In the genomic region with DNA sequence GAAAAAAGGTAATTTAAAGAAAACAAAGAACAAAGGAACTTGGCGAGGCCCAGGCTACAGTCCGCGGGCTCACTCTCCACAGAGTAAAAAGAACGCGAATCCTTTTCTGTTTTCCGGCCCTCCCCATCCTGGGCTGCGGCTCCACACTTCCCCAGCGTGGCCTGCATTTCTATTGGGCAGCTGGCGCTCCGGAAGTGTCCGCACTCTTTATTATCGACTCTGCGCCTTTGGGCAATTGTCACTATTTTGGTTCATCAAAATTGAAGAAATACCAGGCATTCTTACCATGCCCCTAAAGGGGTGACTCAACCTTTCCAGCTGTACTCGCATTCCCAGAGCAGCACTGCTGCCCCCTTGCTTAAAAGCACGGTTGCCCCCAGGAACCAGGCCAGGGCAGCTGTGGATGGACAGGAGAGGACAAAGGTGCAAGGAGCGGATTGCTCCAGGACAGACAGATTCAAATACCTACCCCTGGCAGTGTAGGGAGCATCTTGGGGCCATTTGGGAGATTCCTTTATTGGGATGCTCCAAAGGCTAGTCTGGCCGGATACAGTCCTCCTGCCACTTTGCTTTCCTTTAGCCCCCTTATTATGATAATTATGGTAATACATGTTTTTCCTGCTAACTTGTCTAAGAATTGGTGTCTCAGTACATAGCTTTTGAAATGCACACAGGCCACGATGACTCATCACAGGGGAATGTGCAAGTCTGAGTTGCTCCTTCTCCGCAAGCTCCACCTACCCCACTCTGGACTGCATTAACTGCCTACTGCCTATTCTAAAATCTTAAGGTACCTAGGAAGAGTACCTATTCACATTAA, we compare ENCODE assay signal across 1 cellular context.
TF ChIP-seq lines count a peak whose summit lies in the region.

No MANE protein-coding gene starts in this region.

TF ChIP-seq in H1, 55 proteins besides CTCF, POLR2A, EP300 and RAD21 (continues in another document):
- no peak for TF ChIP-seq SIX5 (IDR thresholded peaks at IDR 0.05; ENCODE audit: low read depth, low read length)
- TF ChIP-seq SIRT6 (IDR thresholded peaks at IDR 0.05; ENCODE audit: low read length): no peak
- TF ChIP-seq SAP30 (IDR thresholded peaks at IDR 0.05; ENCODE audit: insufficient read depth, insufficient replicate concordance, low read length): no peak
- no peak for TF ChIP-seq TAF7 (optimal IDR thresholded peaks at IDR 0.05; ENCODE audit: borderline replicate concordance, low read depth, low read length)
- TF ChIP-seq RXRA (IDR thresholded peaks at IDR 0.05; ENCODE audit: insufficient read depth, low read depth, low read length): no peak
- peak; percentile 98 for TF ChIP-seq JUN (IDR thresholded peaks at IDR 0.05; ENCODE audit: low read depth, low read length)
- TF ChIP-seq BACH1 (IDR thresholded peaks at IDR 0.05; ENCODE audit: low read length): peak; percentile 32; the same call in 1 of the 2 replicates
- no peak for TF ChIP-seq TBP (IDR thresholded peaks at IDR 0.05; ENCODE audit: low read depth, low read length)
- TF ChIP-seq ZNF274 (IDR thresholded peaks at IDR 0.05; ENCODE audit: borderline replicate concordance, extremely low read depth, low read length): no peak
- 0 out of 2 replicates have a peak, but pooled peaks have one; percentile 14 for TF ChIP-seq POLR2AphosphoS5 (IDR thresholded peaks at IDR 0.05; ENCODE audit: low read depth, low read length)
- peak; percentile 58; the same call in 1 of the 2 replicates for TF ChIP-seq SP1 (IDR thresholded peaks at IDR 0.05; ENCODE audit: low read depth, low read length)
- TF ChIP-seq SUZ12 (IDR thresholded peaks at IDR 0.05; ENCODE audit: low read length): no peak
- no peak for TF ChIP-seq KDM5A (IDR thresholded peaks at IDR 0.05; ENCODE audit: low read length)
- TF ChIP-seq CREB1 (IDR thresholded peaks at IDR 0.05): no peak
- 0 out of 2 replicates have a peak, but pooled peaks have one; percentile 25 for TF ChIP-seq POU5F1 (IDR thresholded peaks at IDR 0.05; ENCODE audit: low read depth, low read length)
- TF ChIP-seq CBX8 (IDR thresholded peaks at IDR 0.05; ENCODE audit: borderline replicate concordance, low read depth, low read length): no peak
- TF ChIP-seq, protein P1, sequence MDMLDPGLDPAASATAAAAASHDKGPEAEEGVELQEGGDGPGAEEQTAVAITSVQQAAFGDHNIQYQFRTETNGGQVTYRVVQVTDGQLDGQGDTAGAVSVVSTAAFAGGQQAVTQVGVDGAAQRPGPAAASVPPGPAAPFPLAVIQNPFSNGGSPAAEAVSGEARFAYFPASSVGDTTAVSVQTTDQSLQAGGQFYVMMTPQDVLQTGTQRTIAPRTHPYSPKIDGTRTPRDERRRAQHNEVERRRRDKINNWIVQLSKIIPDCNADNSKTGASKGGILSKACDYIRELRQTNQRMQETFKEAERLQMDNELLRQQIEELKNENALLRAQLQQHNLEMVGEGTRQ (IDR thresholded peaks at IDR 0.05; ENCODE audit: low read length): no peak
- peak; percentile 55 for TF ChIP-seq ASH2L (IDR thresholded peaks at IDR 0.05; ENCODE audit: low read length)
- TF ChIP-seq CHD1 (IDR thresholded peaks at IDR 0.05; ENCODE audit: low read depth, low read length): no peak; the same call in 1 of the 2 replicates
- TF ChIP-seq, protein P2, sequence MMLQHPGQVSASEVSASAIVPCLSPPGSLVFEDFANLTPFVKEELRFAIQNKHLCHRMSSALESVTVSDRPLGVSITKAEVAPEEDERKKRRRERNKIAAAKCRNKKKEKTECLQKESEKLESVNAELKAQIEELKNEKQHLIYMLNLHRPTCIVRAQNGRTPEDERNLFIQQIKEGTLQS (IDR thresholded peaks at IDR 0.05; ENCODE audit: insufficient read depth, low read depth, low read length): peak; percentile 73
- no peak for TF ChIP-seq BRCA1 (IDR thresholded peaks at IDR 0.05; ENCODE audit: low read depth, low read length)
- no peak for TF ChIP-seq GTF2F1 (IDR thresholded peaks at IDR 0.05; ENCODE audit: borderline replicate concordance, low read depth, low read length)
- 0 out of 2 replicates have a peak, but pooled peaks have one; percentile 45 for TF ChIP-seq TCF12 (IDR thresholded peaks at IDR 0.05; ENCODE audit: low read depth, low read length)
- no peak for TF ChIP-seq RFX5 (IDR thresholded peaks at IDR 0.05; ENCODE audit: borderline replicate concordance, low read depth, low read length)
- TF ChIP-seq, protein P3, sequence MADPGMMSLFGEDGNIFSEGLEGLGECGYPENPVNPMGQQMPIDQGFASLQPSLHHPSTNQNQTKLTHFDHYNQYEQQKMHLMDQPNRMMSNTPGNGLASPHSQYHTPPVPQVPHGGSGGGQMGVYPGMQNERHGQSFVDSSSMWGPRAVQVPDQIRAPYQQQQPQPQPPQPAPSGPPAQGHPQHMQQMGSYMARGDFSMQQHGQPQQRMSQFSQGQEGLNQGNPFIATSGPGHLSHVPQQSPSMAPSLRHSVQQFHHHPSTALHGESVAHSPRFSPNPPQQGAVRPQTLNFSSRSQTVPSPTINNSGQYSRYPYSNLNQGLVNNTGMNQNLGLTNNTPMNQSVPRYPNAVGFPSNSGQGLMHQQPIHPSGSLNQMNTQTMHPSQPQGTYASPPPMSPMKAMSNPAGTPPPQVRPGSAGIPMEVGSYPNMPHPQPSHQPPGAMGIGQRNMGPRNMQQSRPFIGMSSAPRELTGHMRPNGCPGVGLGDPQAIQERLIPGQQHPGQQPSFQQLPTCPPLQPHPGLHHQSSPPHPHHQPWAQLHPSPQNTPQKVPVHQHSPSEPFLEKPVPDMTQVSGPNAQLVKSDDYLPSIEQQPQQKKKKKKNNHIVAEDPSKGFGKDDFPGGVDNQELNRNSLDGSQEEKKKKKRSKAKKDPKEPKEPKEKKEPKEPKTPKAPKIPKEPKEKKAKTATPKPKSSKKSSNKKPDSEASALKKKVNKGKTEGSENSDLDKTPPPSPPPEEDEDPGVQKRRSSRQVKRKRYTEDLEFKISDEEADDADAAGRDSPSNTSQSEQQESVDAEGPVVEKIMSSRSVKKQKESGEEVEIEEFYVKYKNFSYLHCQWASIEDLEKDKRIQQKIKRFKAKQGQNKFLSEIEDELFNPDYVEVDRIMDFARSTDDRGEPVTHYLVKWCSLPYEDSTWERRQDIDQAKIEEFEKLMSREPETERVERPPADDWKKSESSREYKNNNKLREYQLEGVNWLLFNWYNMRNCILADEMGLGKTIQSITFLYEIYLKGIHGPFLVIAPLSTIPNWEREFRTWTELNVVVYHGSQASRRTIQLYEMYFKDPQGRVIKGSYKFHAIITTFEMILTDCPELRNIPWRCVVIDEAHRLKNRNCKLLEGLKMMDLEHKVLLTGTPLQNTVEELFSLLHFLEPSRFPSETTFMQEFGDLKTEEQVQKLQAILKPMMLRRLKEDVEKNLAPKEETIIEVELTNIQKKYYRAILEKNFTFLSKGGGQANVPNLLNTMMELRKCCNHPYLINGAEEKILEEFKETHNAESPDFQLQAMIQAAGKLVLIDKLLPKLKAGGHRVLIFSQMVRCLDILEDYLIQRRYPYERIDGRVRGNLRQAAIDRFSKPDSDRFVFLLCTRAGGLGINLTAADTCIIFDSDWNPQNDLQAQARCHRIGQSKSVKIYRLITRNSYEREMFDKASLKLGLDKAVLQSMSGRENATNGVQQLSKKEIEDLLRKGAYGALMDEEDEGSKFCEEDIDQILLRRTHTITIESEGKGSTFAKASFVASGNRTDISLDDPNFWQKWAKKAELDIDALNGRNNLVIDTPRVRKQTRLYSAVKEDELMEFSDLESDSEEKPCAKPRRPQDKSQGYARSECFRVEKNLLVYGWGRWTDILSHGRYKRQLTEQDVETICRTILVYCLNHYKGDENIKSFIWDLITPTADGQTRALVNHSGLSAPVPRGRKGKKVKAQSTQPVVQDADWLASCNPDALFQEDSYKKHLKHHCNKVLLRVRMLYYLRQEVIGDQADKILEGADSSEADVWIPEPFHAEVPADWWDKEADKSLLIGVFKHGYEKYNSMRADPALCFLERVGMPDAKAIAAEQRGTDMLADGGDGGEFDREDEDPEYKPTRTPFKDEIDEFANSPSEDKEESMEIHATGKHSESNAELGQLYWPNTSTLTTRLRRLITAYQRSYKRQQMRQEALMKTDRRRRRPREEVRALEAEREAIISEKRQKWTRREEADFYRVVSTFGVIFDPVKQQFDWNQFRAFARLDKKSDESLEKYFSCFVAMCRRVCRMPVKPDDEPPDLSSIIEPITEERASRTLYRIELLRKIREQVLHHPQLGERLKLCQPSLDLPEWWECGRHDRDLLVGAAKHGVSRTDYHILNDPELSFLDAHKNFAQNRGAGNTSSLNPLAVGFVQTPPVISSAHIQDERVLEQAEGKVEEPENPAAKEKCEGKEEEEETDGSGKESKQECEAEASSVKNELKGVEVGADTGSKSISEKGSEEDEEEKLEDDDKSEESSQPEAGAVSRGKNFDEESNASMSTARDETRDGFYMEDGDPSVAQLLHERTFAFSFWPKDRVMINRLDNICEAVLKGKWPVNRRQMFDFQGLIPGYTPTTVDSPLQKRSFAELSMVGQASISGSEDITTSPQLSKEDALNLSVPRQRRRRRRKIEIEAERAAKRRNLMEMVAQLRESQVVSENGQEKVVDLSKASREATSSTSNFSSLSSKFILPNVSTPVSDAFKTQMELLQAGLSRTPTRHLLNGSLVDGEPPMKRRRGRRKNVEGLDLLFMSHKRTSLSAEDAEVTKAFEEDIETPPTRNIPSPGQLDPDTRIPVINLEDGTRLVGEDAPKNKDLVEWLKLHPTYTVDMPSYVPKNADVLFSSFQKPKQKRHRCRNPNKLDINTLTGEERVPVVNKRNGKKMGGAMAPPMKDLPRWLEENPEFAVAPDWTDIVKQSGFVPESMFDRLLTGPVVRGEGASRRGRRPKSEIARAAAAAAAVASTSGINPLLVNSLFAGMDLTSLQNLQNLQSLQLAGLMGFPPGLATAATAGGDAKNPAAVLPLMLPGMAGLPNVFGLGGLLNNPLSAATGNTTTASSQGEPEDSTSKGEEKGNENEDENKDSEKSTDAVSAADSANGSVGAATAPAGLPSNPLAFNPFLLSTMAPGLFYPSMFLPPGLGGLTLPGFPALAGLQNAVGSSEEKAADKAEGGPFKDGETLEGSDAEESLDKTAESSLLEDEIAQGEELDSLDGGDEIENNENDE (IDR thresholded peaks at IDR 0.05; ENCODE audit: insufficient replicate concordance, low read length): peak; percentile 90
- no peak for TF ChIP-seq SP2 (IDR thresholded peaks at IDR 0.05; ENCODE audit: low read length)
- peak; percentile 64 for TF ChIP-seq NANOG (IDR thresholded peaks at IDR 0.05; ENCODE audit: insufficient read depth, low read depth, low read length, poor library complexity, severe bottlenecking)
- TF ChIP-seq, protein P4, sequence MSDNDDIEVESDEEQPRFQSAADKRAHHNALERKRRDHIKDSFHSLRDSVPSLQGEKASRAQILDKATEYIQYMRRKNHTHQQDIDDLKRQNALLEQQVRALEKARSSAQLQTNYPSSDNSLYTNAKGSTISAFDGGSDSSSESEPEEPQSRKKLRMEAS (IDR thresholded peaks at IDR 0.05): no peak
- TF ChIP-seq TEAD4 (IDR thresholded peaks at IDR 0.05; ENCODE audit: low read depth, low read length): peak; percentile 97
- TF ChIP-seq, protein P5, sequence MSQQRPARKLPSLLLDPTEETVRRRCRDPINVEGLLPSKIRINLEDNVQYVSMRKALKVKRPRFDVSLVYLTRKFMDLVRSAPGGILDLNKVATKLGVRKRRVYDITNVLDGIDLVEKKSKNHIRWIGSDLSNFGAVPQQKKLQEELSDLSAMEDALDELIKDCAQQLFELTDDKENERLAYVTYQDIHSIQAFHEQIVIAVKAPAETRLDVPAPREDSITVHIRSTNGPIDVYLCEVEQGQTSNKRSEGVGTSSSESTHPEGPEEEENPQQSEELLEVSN (IDR thresholded peaks at IDR 0.05): no peak
- TF ChIP-seq TAF1 (IDR thresholded peaks at IDR 0.05; ENCODE audit: low read depth, low read length): peak; percentile 48; the same call in 1 of the 2 replicates
- TF ChIP-seq CHD2 (IDR thresholded peaks at IDR 0.05; ENCODE audit: low read length): no peak
- no peak for TF ChIP-seq BCL11A (IDR thresholded peaks at IDR 0.05; ENCODE audit: low read depth in 2 of 2, low read length in 2 of 2)
- no peak for TF ChIP-seq KDM4A (IDR thresholded peaks at IDR 0.05; ENCODE audit: low read depth, low read length, severe bottlenecking)
- TF ChIP-seq PHF8 (conservative IDR thresholded peaks at IDR 0.05; ENCODE audit: low read depth, low read length): 0 out of 2 replicates have a peak, but pooled peaks have one; percentile 2
- peak; percentile 89 for TF ChIP-seq CTBP2 (IDR thresholded peaks at IDR 0.05; ENCODE audit: borderline replicate concordance, insufficient read depth, insufficient read length, low read length)
- no peak for TF ChIP-seq RNF2 (IDR thresholded peaks at IDR 0.05; ENCODE audit: borderline replicate concordance, low read depth, low read length, missing control alignments, poor library complexity, severe bottlenecking)
- TF ChIP-seq CBX5 (IDR thresholded peaks at IDR 0.05; ENCODE audit: low read depth, low read length): no peak
- TF ChIP-seq SIN3A (conservative IDR thresholded peaks at IDR 0.05 in 1 of 2, IDR thresholded peaks at IDR 0.05 in 1 of 2; ENCODE audit: low read depth in 1 of 2, low read length in 2 of 2): 0 out of 4 replicates have a peak, but pooled peaks of 1 of the 2 experiments have one; percentile 15
- TF ChIP-seq NRF1 (IDR thresholded peaks at IDR 0.05; ENCODE audit: low read depth, low read length): no peak
- TF ChIP-seq EZH2 (IDR thresholded peaks at IDR 0.05; ENCODE audit: low read depth, low read length, severe bottlenecking): no peak
- peak; percentile 70; the same call in 1 of the 2 replicates for TF ChIP-seq FOSL1 (IDR thresholded peaks at IDR 0.05; ENCODE audit: insufficient read depth, low read depth, low read length)
- TF ChIP-seq SP4 (IDR thresholded peaks at IDR 0.05; ENCODE audit: low read length): no peak
- TF ChIP-seq MAFK (IDR thresholded peaks at IDR 0.05; ENCODE audit: low read depth, low read length): no peak
- no peak for TF ChIP-seq EGR1 (IDR thresholded peaks at IDR 0.05; ENCODE audit: borderline replicate concordance, low read depth, low read length)
- 0 out of 4 replicates have a peak, but pooled peaks of 1 of the 2 experiments have one; percentile 52 for TF ChIP-seq HDAC2 (IDR thresholded peaks at IDR 0.05; ENCODE audit: borderline replicate concordance in 1 of 2, low read depth in 2 of 2, low read length in 2 of 2)
- TF ChIP-seq CEBPB (IDR thresholded peaks at IDR 0.05; ENCODE audit: low read depth, low read length): no peak; the same call in 1 of the 2 replicates
- TF ChIP-seq KDM1A (IDR thresholded peaks at IDR 0.05; ENCODE audit: borderline replicate concordance, low read length): no peak
- no peak for TF ChIP-seq SRF (IDR thresholded peaks at IDR 0.05; ENCODE audit: low read depth, low read length)
- TF ChIP-seq RBBP5 (IDR thresholded peaks at IDR 0.05; ENCODE audit: borderline replicate concordance, low read depth, low read length): peak; percentile 36
- no peak; the same call in 1 of the 2 replicates for TF ChIP-seq YY1 (IDR thresholded peaks at IDR 0.05; ENCODE audit: low read depth, low read length)
- no peak for TF ChIP-seq GABPA (IDR thresholded peaks at IDR 0.05; ENCODE audit: borderline replicate concordance, insufficient read depth, low read length)
- TF ChIP-seq, protein P6, sequence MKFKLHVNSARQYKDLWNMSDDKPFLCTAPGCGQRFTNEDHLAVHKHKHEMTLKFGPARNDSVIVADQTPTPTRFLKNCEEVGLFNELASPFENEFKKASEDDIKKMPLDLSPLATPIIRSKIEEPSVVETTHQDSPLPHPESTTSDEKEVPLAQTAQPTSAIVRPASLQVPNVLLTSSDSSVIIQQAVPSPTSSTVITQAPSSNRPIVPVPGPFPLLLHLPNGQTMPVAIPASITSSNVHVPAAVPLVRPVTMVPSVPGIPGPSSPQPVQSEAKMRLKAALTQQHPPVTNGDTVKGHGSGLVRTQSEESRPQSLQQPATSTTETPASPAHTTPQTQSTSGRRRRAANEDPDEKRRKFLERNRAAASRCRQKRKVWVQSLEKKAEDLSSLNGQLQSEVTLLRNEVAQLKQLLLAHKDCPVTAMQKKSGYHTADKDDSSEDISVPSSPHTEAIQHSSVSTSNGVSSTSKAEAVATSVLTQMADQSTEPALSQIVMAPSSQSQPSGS (IDR thresholded peaks at IDR 0.05; ENCODE audit: low read length): peak; percentile 74
